Comparison of ENCODE assay signal across 9 cellular contexts in the genomic region with DNA sequence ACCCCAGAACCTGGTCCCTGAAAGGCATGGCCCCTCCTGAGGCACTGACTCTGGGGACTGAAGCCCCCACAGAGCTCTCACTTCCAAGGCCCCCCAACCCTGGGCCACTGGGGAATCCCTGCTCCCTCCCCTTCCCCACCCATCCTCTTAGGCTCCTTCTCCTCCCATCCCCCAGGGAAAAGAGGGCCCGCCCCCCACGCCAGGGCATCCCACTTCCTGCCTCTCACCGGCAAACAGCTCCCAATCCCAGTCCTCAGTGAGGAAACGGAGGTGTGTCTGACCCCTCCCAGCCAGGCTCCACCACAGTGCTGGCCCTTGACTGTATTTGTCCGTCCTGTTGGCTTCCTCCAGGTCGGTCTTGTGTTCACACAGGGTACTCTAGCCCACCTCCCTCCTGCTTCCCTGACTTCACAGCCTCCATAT. TPM values are rescaled to one million over a fixed set of nuclear protein-coding genes. Genes with fewer than 3 reads are reported as not detected.
DNase-seq lines count a peak whose midpoint lies in the region; ATAC-seq, FAIRE-seq and TF ChIP-seq lines count a peak whose summit lies in the region.
"Had no signal": no experiment of that assay in that cellular context is flagged by ENCODE, and none has a peak within 500 bp of the region (broad histone marks: within the 10 kb centered on the region; RNA-seq: fewer than 3 reads in every experiment).

No MANE protein-coding gene starts in this region.

- H3K27ac ChIP-seq in caudate nucleus (ENCODE audit: low read depth, low read length) = peak overlapping the region; percentile 78

- no peaks in the 10 kb centered on the region for H3K36me3 Mint-ChIP-seq in mesothelial cell of epicardium

- H3K27me3 Mint-ChIP-seq in mesothelial cell of epicardium (ENCODE audit: low read depth) = no peaks in the 10 kb centered on the region

- H3K4me3 Mint-ChIP-seq in mesothelial cell of epicardium = peak overlapping the region; percentile 30

- no peak; the same call in 1 of the 2 replicates for TF ChIP-seq POLR2A in GM12892 (IDR thresholded peaks at IDR 0.05; ENCODE audit: low read depth, low read length)

- no peak for FAIRE-seq in GM12892 (lab: Jason Lieb, UNC)
- FAIRE-seq: pancreas had no signal

- DNase-seq in DMS53 (lab: John Stamatoyannopoulos, UW) (peak; percentile 95), NCI-H187 treated with DMSO at 0.1 percent for 48 hours (lab: John Stamatoyannopoulos, UW) (peak; percentile 32), caudate nucleus (lab: John Stamatoyannopoulos, UW) (no peak), mesothelial cell of epicardium (ENCODE audit: low spot score in 2 of 2, unreplicated experiment in 2 of 2) (peak in 1 of 2 experiments; percentile 59), GM12892 (ENCODE audit: insufficient read length) (no peak)
- no peak for DNase-seq in stimulated activated CD4-positive, alpha-beta T cell treated with anti-CD3 and anti-CD28 coated beads, Interleukin-1b, Interleukin-23, amount 100 ng/mL, for 48 hours

- no peaks in the 10 kb centered on the region for H3K9me3 Mint-ChIP-seq in mesothelial cell of epicardium

- peak overlapping the region; percentile 93 for H3K27ac Mint-ChIP-seq in mesothelial cell of epicardium

- peaks cover 32% of the 10 kb centered on the region for H3K4me1 Mint-ChIP-seq in mesothelial cell of epicardium

- no peak for TF ChIP-seq CTCF in mesothelial cell of epicardium (IDR thresholded peaks at IDR 0.05; ENCODE audit: unreplicated experiment)

- ATAC-seq in GM19463 (IDR thresholded peaks at IDR 0.05; ENCODE audit: unreplicated experiment) (no peak), SK-N-SH treated with all-trans-retinoic acid at 6 μM for 48 hours (no peak)

TF ChIP-seq in SK-N-SH treated with all-trans-retinoic acid at 6 μM for 48 hours, 23 proteins besides CTCF, POLR2A, EP300 and RAD21:
- no peak for TF ChIP-seq RARB (CRISPR knock-in tag; IDR thresholded peaks at IDR 0.05)
- TF ChIP-seq, protein P1, sequence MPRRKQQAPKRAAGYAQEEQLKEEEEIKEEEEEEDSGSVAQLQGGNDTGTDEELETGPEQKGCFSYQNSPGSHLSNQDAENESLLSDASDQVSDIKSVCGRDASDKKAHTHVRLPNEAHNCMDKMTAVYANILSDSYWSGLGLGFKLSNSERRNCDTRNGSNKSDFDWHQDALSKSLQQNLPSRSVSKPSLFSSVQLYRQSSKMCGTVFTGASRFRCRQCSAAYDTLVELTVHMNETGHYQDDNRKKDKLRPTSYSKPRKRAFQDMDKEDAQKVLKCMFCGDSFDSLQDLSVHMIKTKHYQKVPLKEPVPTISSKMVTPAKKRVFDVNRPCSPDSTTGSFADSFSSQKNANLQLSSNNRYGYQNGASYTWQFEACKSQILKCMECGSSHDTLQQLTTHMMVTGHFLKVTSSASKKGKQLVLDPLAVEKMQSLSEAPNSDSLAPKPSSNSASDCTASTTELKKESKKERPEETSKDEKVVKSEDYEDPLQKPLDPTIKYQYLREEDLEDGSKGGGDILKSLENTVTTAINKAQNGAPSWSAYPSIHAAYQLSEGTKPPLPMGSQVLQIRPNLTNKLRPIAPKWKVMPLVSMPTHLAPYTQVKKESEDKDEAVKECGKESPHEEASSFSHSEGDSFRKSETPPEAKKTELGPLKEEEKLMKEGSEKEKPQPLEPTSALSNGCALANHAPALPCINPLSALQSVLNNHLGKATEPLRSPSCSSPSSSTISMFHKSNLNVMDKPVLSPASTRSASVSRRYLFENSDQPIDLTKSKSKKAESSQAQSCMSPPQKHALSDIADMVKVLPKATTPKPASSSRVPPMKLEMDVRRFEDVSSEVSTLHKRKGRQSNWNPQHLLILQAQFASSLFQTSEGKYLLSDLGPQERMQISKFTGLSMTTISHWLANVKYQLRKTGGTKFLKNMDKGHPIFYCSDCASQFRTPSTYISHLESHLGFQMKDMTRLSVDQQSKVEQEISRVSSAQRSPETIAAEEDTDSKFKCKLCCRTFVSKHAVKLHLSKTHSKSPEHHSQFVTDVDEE (CRISPR knock-in tag; IDR thresholded peaks at IDR 0.05) = no peak
- TF ChIP-seq, protein P2, sequence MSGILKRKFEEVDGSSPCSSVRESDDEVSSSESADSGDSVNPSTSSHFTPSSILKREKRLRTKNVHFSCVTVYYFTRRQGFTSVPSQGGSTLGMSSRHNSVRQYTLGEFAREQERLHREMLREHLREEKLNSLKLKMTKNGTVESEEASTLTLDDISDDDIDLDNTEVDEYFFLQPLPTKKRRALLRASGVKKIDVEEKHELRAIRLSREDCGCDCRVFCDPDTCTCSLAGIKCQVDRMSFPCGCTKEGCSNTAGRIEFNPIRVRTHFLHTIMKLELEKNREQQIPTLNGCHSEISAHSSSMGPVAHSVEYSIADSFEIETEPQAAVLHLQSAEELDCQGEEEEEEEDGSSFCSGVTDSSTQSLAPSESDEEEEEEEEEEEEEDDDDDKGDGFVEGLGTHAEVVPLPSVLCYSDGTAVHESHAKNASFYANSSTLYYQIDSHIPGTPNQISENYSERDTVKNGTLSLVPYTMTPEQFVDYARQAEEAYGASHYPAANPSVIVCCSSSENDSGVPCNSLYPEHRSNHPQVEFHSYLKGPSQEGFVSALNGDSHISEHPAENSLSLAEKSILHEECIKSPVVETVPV (CRISPR knock-in tag; IDR thresholded peaks at IDR 0.05) = no peak
- no peak for TF ChIP-seq OSR1 (CRISPR knock-in tag; IDR thresholded peaks at IDR 0.05)
- no peak for TF ChIP-seq TOX (CRISPR knock-in tag; IDR thresholded peaks at IDR 0.05; ENCODE audit: borderline replicate concordance)
- no peak for TF ChIP-seq ISL1 (CRISPR knock-in tag; IDR thresholded peaks at IDR 0.05)
- TF ChIP-seq ZNF70 (CRISPR knock-in tag; IDR thresholded peaks at IDR 0.05) = no peak
- no peak for TF ChIP-seq GLIS3 (CRISPR knock-in tag; IDR thresholded peaks at IDR 0.05)
- no peak for TF ChIP-seq ZFP30 (CRISPR knock-in tag; IDR thresholded peaks at IDR 0.05)
- TF ChIP-seq TCF4 (CRISPR knock-in tag; IDR thresholded peaks at IDR 0.05; ENCODE audit: borderline replicate concordance) = no peak
- no peak for TF ChIP-seq ZC3H10 (CRISPR knock-in tag; IDR thresholded peaks at IDR 0.05)
- no peak for TF ChIP-seq ZNF565 (CRISPR knock-in tag; conservative IDR thresholded peaks at IDR 0.05; ENCODE audit: low read depth)
- TF ChIP-seq BACH2 (CRISPR knock-in tag; IDR thresholded peaks at IDR 0.05; ENCODE audit: borderline replicate concordance) = no peak
- TF ChIP-seq ZFP3 (CRISPR knock-in tag; IDR thresholded peaks at IDR 0.05) = no peak

RNA-seq across cellular contexts. Expression of a gene that starts 35.0 kb away (rescaled TPM):
- total RNA-seq in mesothelial cell of epicardium = 1,098 to 1,149 TPM (median 1,136 TPM) in 3 replicates
- polyA plus RNA-seq in GM12892 (2012; ENCODE audit: missing spikeins) = 1,875 TPM

Comparison
In these comparisons a context has a peak if more than half of its experiments do, and no peak if none do; other contexts are left out.
1. DNase-seq: peak in DMS53 (single experiment) and NCI-H187 treated with DMSO at 0.1 percent for 48 hours (single experiment); none in caudate nucleus (0 of 61), stimulated activated CD4-positive, alpha-beta T cell treated with anti-CD3 and anti-CD28 coated beads, Interleukin-1b, Interleukin-23, amount 100 ng/mL, for 48 hours (single experiment) and GM12892 (single experiment).